10 cellular contexts compared by ENCODE assay signal in genomic region chr1:20670936-20671335, GRCh38. TPM values are rescaled to one million over a fixed set of nuclear protein-coding genes. Genes with fewer than 3 reads are reported as not detected.
"Had no signal": no experiment of that assay in that cellular context is flagged by ENCODE, and none has a peak within 500 bp of the region (broad histone marks: within the 10 kb centered on the region; RNA-seq: fewer than 3 reads in every experiment).

No MANE protein-coding gene starts in this region.

- FAIRE-seq: H1, H54, HTR-8/SVneo had no signal

- DNase-seq: HFFc6, KG1 had no signal

- H3K36me3 ChIP-seq: HAP-1 had no signal

- H2AFZ ChIP-seq: GM23338 had no signal

- H3K4me1 ChIP-seq: HAP-1 had no signal

- H3K4me1 Mint-ChIP-seq: GM23338 had no signal

- H3K36me3 Mint-ChIP-seq: IgD-negative memory B cell had no signal

- ATAC-seq: GM23338, HCT116 had no signal

- H3K4me3 Mint-ChIP-seq: GM23338, HFFc6, IgD-negative memory B cell had no signal

- H3K9me3 ChIP-seq: HAP-1 had no signal

- H3K4me3 ChIP-seq: GM23338, HAP-1 had no signal

- H3K4me2 ChIP-seq: GM23338 had no signal

- H3K9me3 Mint-ChIP-seq: GM23338, HFFc6, IgD-negative memory B cell had no signal

- H3K27ac Mint-ChIP-seq: GM23338, HFFc6, IgD-negative memory B cell had no signal

RNA-seq across cellular contexts. Expression of gene KIF17, which starts 46.9 kb away (rescaled TPM):
- total RNA-seq: HT-29 had no signal
- polyA plus RNA-seq: IgD-negative memory B cell had no signal
